In genomic region chr2:231568785-231569435, GRCh38 we compare ENCODE assay signal across 1 cellular context.
TF ChIP-seq lines count a peak whose summit lies in the region.

No MANE protein-coding gene starts in this region.

TF ChIP-seq in A549, 52 proteins besides CTCF, POLR2A, EP300 and RAD21 (continued from another document):
- TF ChIP-seq E2F6 (IDR thresholded peaks at IDR 0.05; ENCODE audit: borderline replicate concordance, low read depth) (no peak), HOXB13 (CRISPR knock-in tag; IDR thresholded peaks at IDR 0.05; ENCODE audit: low read depth) (no peak), HOXA7 (CRISPR knock-in tag; IDR thresholded peaks at IDR 0.05) (no peak), SREBF2 (IDR thresholded peaks at IDR 0.05) (no peak), NFE2L2 (conservative IDR thresholded peaks at IDR 0.05; ENCODE audit: low read length) (no peak), CEBPB (IDR thresholded peaks at IDR 0.05) (no peak), MAZ (IDR thresholded peaks at IDR 0.05; ENCODE audit: borderline replicate concordance, low read depth, low read length) (no peak), ZFP36 (IDR thresholded peaks at IDR 0.05; ENCODE audit: borderline replicate concordance, partially characterized antibody) (no peak), FOSB (CRISPR knock-in tag; IDR thresholded peaks at IDR 0.05) (no peak)
TF ChIP-seq in A549: peak in this region for 0.
